Comparison of ENCODE assay signal across 8 cellular contexts in genomic region chr12:14803830-14804160, GRCh38. TPM values are rescaled to one million over a fixed set of nuclear protein-coding genes. Genes with fewer than 3 reads are reported as not detected.
DNase-seq lines count a peak whose midpoint lies in the region; ATAC-seq, FAIRE-seq and TF ChIP-seq lines count a peak whose summit lies in the region.

No MANE protein-coding gene starts in this region.

- H3K27me3 Mint-ChIP-seq in naive thymus-derived CD8-positive, alpha-beta T cell, result no peaks in the 10 kb centered on the region

- peaks cover 0 to 21% (median 0%) of the 10 kb centered on the region in 3 donors for H3K36me3 Mint-ChIP-seq in naive thymus-derived CD8-positive, alpha-beta T cell

- no peak overlapping the region for H3K4me3 Mint-ChIP-seq in naive thymus-derived CD8-positive, alpha-beta T cell

- H3K27me3 ChIP-seq in BJ (ENCODE audit: control insufficient read depth, insufficient read depth, low read length) (no peaks in the 10 kb centered on the region), HUES6 (ENCODE audit: control insufficient read depth, insufficient read depth, low read length) (no peaks in the 10 kb centered on the region)

- peak; percentile 17 for ATAC-seq in GM21515 (IDR thresholded peaks at IDR 0.05; ENCODE audit: unreplicated experiment)
- peak; percentile 17 to 18 for ATAC-seq in naive thymus-derived CD8-positive, alpha-beta T cell

- FAIRE-seq in GM19239 (lab: Jason Lieb, UNC), result no peak

- peak overlapping the region; percentile 67 for H3K9ac ChIP-seq in HUES6 (ENCODE audit: low read length)

- no peak overlapping the region for H3K27ac ChIP-seq in HUES6 (ENCODE audit: low read depth, low read length)
- H3K27ac ChIP-seq in cingulate gyrus (ENCODE audit: low read depth, low read length), result peak overlapping the region; percentile 62

- H3K4me1 Mint-ChIP-seq in naive thymus-derived CD8-positive, alpha-beta T cell, result peaks cover 10 to 24% (median 13%) of the 10 kb centered on the region in 4 donors

- POLR2A ChIA-PET in BJ (lab: Charles Lee), result interaction anchor here (0.5 to 1.8 kb wide), 6 partner anchors 11 to 192 kb away, joined by 3 to 10 read pairs (median 5); a partner anchor contains a TSS
- POLR2A ChIA-PET in naive thymus-derived CD8-positive, alpha-beta T cell (lab: Charles Lee), result interaction anchor here (0.7 to 7.3 kb wide), 12 partner anchors 8 to 1802 kb away, joined by 3 to 223 read pairs (median 4); partner anchors contain the start of genes ARHGDIB and ATF7IP

- DNase-seq in BJ (ENCODE audit: low read depth) (no peak), GM19239 (ENCODE audit: insufficient read length, low spot score) (no peak), iPS-NIHi7 (ENCODE audit: extremely low spot score) (no peak)
- DNase-seq in naive thymus-derived CD8-positive, alpha-beta T cell, result no peak
- no peak for DNase-seq in activated CD4-positive, alpha-beta T cell treated with anti-CD3 and anti-CD28 coated beads for 48 hours

- CTCF ChIA-PET in BJ (lab: Yijun Ruan, JAX), result interaction anchor here (1.2 to 2.6 kb wide), 3 partner anchors 9 to 423 kb away, joined by 3 to 15 read pairs (median 3); a partner anchor contains a TSS

- no peaks in the 10 kb centered on the region for H3K9me3 Mint-ChIP-seq in naive thymus-derived CD8-positive, alpha-beta T cell

- H3K27ac Mint-ChIP-seq in naive thymus-derived CD8-positive, alpha-beta T cell, result no peak overlapping the region

- no peaks in the 10 kb centered on the region for H3K9me3 ChIP-seq in HUES6 (ENCODE audit: control insufficient read depth, insufficient read depth, low read depth, low read length)

- H3K4me3 ChIP-seq in BJ (ENCODE audit: low read depth, low read length) (peak overlapping the region; percentile 100), HUES6 (ENCODE audit: low read depth, low read length) (peak overlapping the region; percentile 86)

- H3K36me3 ChIP-seq in BJ (ENCODE audit: control insufficient read depth, insufficient read depth, low read length) (0 out of 2 replicates have a peak, but pooled peaks cover 2% of the 10 kb centered on the region), HUES6 (ENCODE audit: control insufficient read depth, insufficient read depth, low read length) (peaks cover 15% of the 10 kb centered on the region)

- H3K4me1 ChIP-seq in HUES6 (ENCODE audit: control insufficient read depth, insufficient read depth, low read length), result no peaks in the 10 kb centered on the region

- no peak for TF ChIP-seq CTCF in BJ (IDR thresholded peaks at IDR 0.05; ENCODE audit: insufficient read depth, low read depth, low read length)

RNA-seq across cellular contexts. Expression of gene C12orf60, which starts 0.3 kb away (rescaled TPM):
- polyA plus RNA-seq in BJ (2011; rRNA removed), result 0.71 and 1.3 TPM in 2 replicates
- 0.62 TPM in 1 of 2 replicates, not detected in the other for polyA minus RNA-seq in BJ (2011; rRNA and poly(A)+ RNA removed)
- total RNA-seq in naive thymus-derived CD8-positive, alpha-beta T cell, result 1 to 10 TPM in 1 of 2 experiments, under 1 TPM in 1; 0.71 to 1.3 TPM
- polyA plus RNA-seq in naive thymus-derived CD8-positive, alpha-beta T cell, result 1 to 10 TPM in 2 of 3 donors, under 1 TPM in 1; 0.98 to 2.5 (median 1.7) TPM

RNA-seq across cellular contexts. Expression of gene WBP11, which starts 0.5 kb away (rescaled TPM):
- polyA plus RNA-seq in BJ (2011; rRNA removed), result 12.3 and 12.8 TPM in 2 replicates
- 4.4 and 8.5 TPM in 2 replicates for polyA minus RNA-seq in BJ (2011; rRNA and poly(A)+ RNA removed)
- total RNA-seq in naive thymus-derived CD8-positive, alpha-beta T cell, result 100 to 1,000 TPM in 1 of 2 experiments, 10 to 100 TPM in 1; 93.8 to 106 TPM
- 10 to 100 TPM; 59.5 to 66.5 (median 59.8) TPM for polyA plus RNA-seq in naive thymus-derived CD8-positive, alpha-beta T cell

RNA-seq across cellular contexts. Expression of gene SMCO3, which starts 10.2 kb away (rescaled TPM):
- polyA plus RNA-seq in BJ (2011; rRNA removed), result 0.45 and 1.2 TPM in 2 replicates
- polyA minus RNA-seq in BJ (2011; rRNA and poly(A)+ RNA removed), result 0.15 and 0.52 TPM in 2 replicates
- total RNA-seq in naive thymus-derived CD8-positive, alpha-beta T cell, result not detected
- under 1 TPM in 1 of 3 donors, not detected in 2; 0.07 TPM for polyA plus RNA-seq in naive thymus-derived CD8-positive, alpha-beta T cell

RNA-seq across cellular contexts. Expression of gene ART4, which starts 39.5 kb away (rescaled TPM):
- polyA plus RNA-seq in BJ (2011; rRNA removed), result 0.12 TPM in 1 of 2 replicates, not detected in the other
- polyA minus RNA-seq in BJ (2011; rRNA and poly(A)+ RNA removed), result not detected in 2 replicates
- not detected for total RNA-seq in naive thymus-derived CD8-positive, alpha-beta T cell
- not detected for polyA plus RNA-seq in naive thymus-derived CD8-positive, alpha-beta T cell
